In genomic region chr2:200756618-200757321, GRCh38 we compare ENCODE assay signal across 8 cellular contexts. TPM values are rescaled to one million over a fixed set of nuclear protein-coding genes. Genes with fewer than 3 reads are reported as not detected.
A peak's percentile ranks its signal among the peaks of the same experiment; 100 is the strongest.
DNase-seq lines count a peak whose midpoint lies in the region; ATAC-seq lines count a peak whose summit lies in the region.

No MANE protein-coding gene starts in this region.

- no peak overlapping the region for H3K4me3 Mint-ChIP-seq in naive thymus-derived CD8-positive, alpha-beta T cell

- peaks cover 0 to 6% (median 3%) of the 10 kb centered on the region in 4 donors for H3K4me1 Mint-ChIP-seq in naive thymus-derived CD8-positive, alpha-beta T cell

- POLR2A ChIA-PET in naive thymus-derived CD8-positive, alpha-beta T cell (lab: Charles Lee), result no interaction called here

- in situ Hi-C loops in Caki2 (cut with HindIII; ENCODE audit: low pct_unique_long_range_greater_than_20kb, low sequenced_read_pairs), result no loop called here
- in situ Hi-C loops in SK-MEL-5 (cut with HindIII; ENCODE audit: low pct_unique_long_range_greater_than_20kb, low sequenced_read_pairs), result no loop called here

- H3K36me3 Mint-ChIP-seq in naive thymus-derived CD8-positive, alpha-beta T cell, result no peaks in the 10 kb centered on the region

- DNase-seq in Caki2 (ENCODE audit: low read depth) (peak; percentile 97), SK-MEL-5 (ENCODE audit: low read depth, low spot score) (peak; percentile 28), left lobe of liver (ENCODE audit: low spot score) (no peak), hypothalamus (lab: John Stamatoyannopoulos, UW) (no peak), NCI-H2171 (lab: John Stamatoyannopoulos, UW) (no peak)
- DNase-seq in naive thymus-derived CD8-positive, alpha-beta T cell, result no peak

- no peaks in the 10 kb centered on the region for H3K9me3 Mint-ChIP-seq in naive thymus-derived CD8-positive, alpha-beta T cell

- ATAC-seq in HG02623 (IDR thresholded peaks at IDR 0.05; ENCODE audit: unreplicated experiment) (peak; percentile 73), left lobe of liver (peak; percentile 77), HG02973 (IDR thresholded peaks at IDR 0.05; ENCODE audit: unreplicated experiment) (no peak)
- ATAC-seq in naive thymus-derived CD8-positive, alpha-beta T cell, result no peak

- no peak overlapping the region for H3K27ac Mint-ChIP-seq in naive thymus-derived CD8-positive, alpha-beta T cell

- H3K27me3 Mint-ChIP-seq in naive thymus-derived CD8-positive, alpha-beta T cell, result peaks cover 0 to 3% (median 0%) of the 10 kb centered on the region in 5 donors

RNA-seq across cellular contexts. Expression of gene BZW1, which starts 54.9 kb away (rescaled TPM):
- total RNA-seq in Caki2 (2014; rRNA removed; shearing (Covaris generic); ENCODE audit: low replicate concordance), result 459 and 596 TPM in 2 replicates
- 375 and 377 TPM in 2 replicates for total RNA-seq in SK-MEL-5 (2014; rRNA removed; shearing (Covaris generic))
- 132 and 232 TPM in 2 replicates for polyA plus RNA-seq in SK-MEL-5 (2015; cell fraction: cytosol; rRNA removed)
- 154 and 180 TPM in 2 replicates for polyA plus RNA-seq in SK-MEL-5 (2015; cell fraction: nucleus; rRNA removed)
- total RNA-seq in left lobe of liver, result 193 TPM
- 100 to 1,000 TPM; 175 to 204 TPM for total RNA-seq in naive thymus-derived CD8-positive, alpha-beta T cell
- polyA plus RNA-seq in naive thymus-derived CD8-positive, alpha-beta T cell, result 100 to 1,000 TPM; 222 to 285 (median 243) TPM

Comparison
In these comparisons a context has a peak if more than half of its experiments do, and no peak if none do; other contexts are left out.
1. DNase-seq: peak in Caki2 (single experiment) and SK-MEL-5 (single experiment); none in left lobe of liver (single experiment), naive thymus-derived CD8-positive, alpha-beta T cell (0 of 10), hypothalamus (0 of 51) and NCI-H2171 (single experiment).
2. ATAC-seq: peak in HG02623 (single experiment) and left lobe of liver (single experiment); none in HG02973 (single experiment) and naive thymus-derived CD8-positive, alpha-beta T cell (0 of 2).